ENCODE assay signal across 24 cellular contexts in the genomic region with DNA sequence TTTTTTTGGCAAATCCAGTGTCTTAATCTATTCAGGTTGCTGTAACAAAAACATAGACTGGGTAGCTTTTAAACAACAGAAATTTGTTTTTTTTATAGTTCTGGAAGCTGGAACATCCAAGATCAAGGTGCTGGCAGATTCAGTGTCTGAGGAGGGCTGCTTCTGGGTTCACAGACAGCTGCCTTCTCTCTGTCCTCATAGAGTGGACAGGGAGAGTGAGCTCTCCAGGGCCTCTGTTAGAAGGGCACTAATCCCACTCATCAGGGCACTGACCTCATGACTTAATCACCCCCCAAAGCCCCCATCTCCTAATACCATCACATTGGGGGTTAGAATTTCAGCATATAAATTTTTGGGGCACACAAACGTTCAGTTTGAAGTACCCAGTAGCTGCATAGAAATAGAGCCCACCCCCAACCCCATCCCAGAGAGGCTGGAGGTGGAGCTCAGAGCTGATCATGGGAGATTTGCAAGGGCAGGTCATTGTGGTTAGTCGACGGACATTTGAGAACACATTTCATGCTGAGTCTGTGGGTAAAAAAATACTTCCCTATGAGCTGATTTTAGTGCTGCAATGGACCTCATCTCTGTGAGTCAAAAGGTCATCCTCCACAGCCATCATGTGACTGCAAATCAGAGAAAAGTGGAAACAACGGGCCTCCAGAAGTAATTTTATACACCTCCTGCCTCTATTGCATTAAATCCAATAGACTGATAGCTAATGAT.
A peak's percentile ranks its signal among the peaks of the same experiment; 100 is the strongest.
DNase-seq lines count a peak whose midpoint lies in the region; ATAC-seq and TF ChIP-seq lines count a peak whose summit lies in the region.
"Had no signal": no experiment of that assay in that cellular context is flagged by ENCODE, and none has a peak within 500 bp of the region (broad histone marks: within the 10 kb centered on the region; RNA-seq: fewer than 3 reads in every experiment).

No MANE protein-coding gene starts in this region.

- H3K4me1 Mint-ChIP-seq in CD14-positive monocyte: peaks cover 65% of the 10 kb centered on the region

- intact Hi-C loops in CD14-positive monocyte (cut with micrococcal nuclease): no loop called here
- intact Hi-C loops in OCI-LY7 (cut with micrococcal nuclease; ENCODE audit: unreplicated experiment): no loop called here

- no peaks in the 10 kb centered on the region for H3K4me1 ChIP-seq in OCI-LY7 (ENCODE audit: insufficient read depth, low read length, poor library complexity, severe bottlenecking)
- H3K4me1 ChIP-seq: colonic mucosa, HAP-1, neural progenitor cell had no signal

- DNase-seq in CD14-positive monocyte (ENCODE audit: low spot score) (peak; percentile 88), MV-4-11 (lab: John Stamatoyannopoulos, UW) (peak; percentile 94), astrocyte of the spinal cord (ENCODE audit: low read depth, low spot score) (peak; percentile 74), myocyte (ENCODE audit: low read depth) (peak; percentile 13), amniotic stem cell (lab: John Stamatoyannopoulos, UW) (no peak), OCI-LY7 (ENCODE audit: low spot score) (no peak)
- DNase-seq: ACHN; activated CD4-positive, alpha-beta T cell treated with anti-CD3 and anti-CD28 coated beads, Interleukin-2, amount 50 U/mL, for 48 hours; activated naive CD4-positive, alpha-beta T cell treated with Interleukin-2 at 50 U/mL for 16 hours; activated T-cell treated with anti-CD3 and anti-CD28 coated beads for 4 hours; CD4-positive, alpha-beta T cell; colonic mucosa; IMR-90; mesendoderm; MM.1S; NCI-H2081; T-helper 1 cell had no signal

- in situ Hi-C loops in astrocyte of the spinal cord (cut with HindIII; ENCODE audit: low sequenced_read_pairs): no loop called here

- no peaks in the 10 kb centered on the region for H3K9me3 ChIP-seq in OCI-LY7 (ENCODE audit: low read length)
- H3K9me3 ChIP-seq: ascending aorta, colonic mucosa, HAP-1, suprapubic skin had no signal

- CTCF ChIA-PET in OCI-LY7 (lab: Charles Lee; ENCODE audit: unreplicated experiment): no interaction called here

- H3K9me2 ChIP-seq in OCI-LY7 (ENCODE audit: insufficient read depth, low read length): no peaks in the 10 kb centered on the region

- ATAC-seq in GM18867 (IDR thresholded peaks at IDR 0.05; ENCODE audit: unreplicated experiment) (no peak), HG03097 (IDR thresholded peaks at IDR 0.05; ENCODE audit: low FRiP score, unreplicated experiment) (no peak)

- H3K4me3 Mint-ChIP-seq in CD14-positive monocyte: peak overlapping the region in 1 of 2 donors; percentile 66
- H3K4me3 Mint-ChIP-seq: CD4-positive, alpha-beta T cell; neural progenitor cell had no signal

- H3K79me2 ChIP-seq in OCI-LY7 (ENCODE audit: insufficient read depth, low read depth, low read length): no peaks in the 10 kb centered on the region
- H3K79me2 ChIP-seq: hepatocyte had no signal

- H3K36me3 ChIP-seq in OCI-LY7 (ENCODE audit: insufficient read depth, low read length): no peaks in the 10 kb centered on the region
- H3K36me3 ChIP-seq: ascending aorta, colonic mucosa, HAP-1, neural progenitor cell, suprapubic skin had no signal

- H3K4me3 ChIP-seq in astrocyte of the spinal cord (ENCODE audit: low read depth, low read length): no peak overlapping the region
- H3K4me3 ChIP-seq in OCI-LY7 (ENCODE audit: low read depth, low read length, poor library complexity, severe bottlenecking): no peak overlapping the region
- H3K4me3 ChIP-seq: ascending aorta, colonic mucosa, HAP-1, hepatocyte, neural progenitor cell, suprapubic skin had no signal

- H2AFZ ChIP-seq in OCI-LY7 (ENCODE audit: low read length): no peak overlapping the region
- H2AFZ ChIP-seq: hepatocyte, neural progenitor cell had no signal

- POLR2A ChIA-PET in OCI-LY7 (lab: Charles Lee): interaction anchor here (0.7 kb wide), 1 partner anchor 313 kb away, joined by 3 read pairs; no protein-coding TSS in a partner anchor

- H3K27ac ChIP-seq in OCI-LY7 (ENCODE audit: low read depth, low read length, poor library complexity, severe bottlenecking): no peak overlapping the region
- H3K27ac ChIP-seq: colonic mucosa, hepatocyte, neural progenitor cell, suprapubic skin had no signal

- BruUV-seq in OCI-LY7 (replicated peaks; lab: Mats Ljungman, UMichigan): no TSS peak

- TF ChIP-seq CTCF in CD14-positive monocyte (IDR thresholded peaks at IDR 0.05) (no peak), astrocyte of the spinal cord (IDR thresholded peaks at IDR 0.05; ENCODE audit: low read depth, low read length) (no peak), OCI-LY7 (conservative IDR thresholded peaks at IDR 0.05; ENCODE audit: low read length) (no peak)

- H4K20me1 ChIP-seq in OCI-LY7 (ENCODE audit: insufficient read depth, low read length): no peaks in the 10 kb centered on the region

- peaks cover 5 to 20% of the 10 kb centered on the region in 2 donors for H3K36me3 Mint-ChIP-seq in CD14-positive monocyte
- H3K36me3 Mint-ChIP-seq: neural progenitor cell had no signal

- peaks cover 12 to 15% (median 14%) of the 10 kb centered on the region in 3 donors for H3K27me3 Mint-ChIP-seq in CD14-positive monocyte (ENCODE audit: low read depth in 3 of 3)
- H3K27me3 Mint-ChIP-seq: CD4-positive, alpha-beta T cell had no signal

- no peak overlapping the region for H3K4me2 ChIP-seq in OCI-LY7 (ENCODE audit: low read length)
- H3K4me2 ChIP-seq: hepatocyte, neural progenitor cell had no signal

- H3K27ac Mint-ChIP-seq in CD14-positive monocyte: peak overlapping the region; percentile 92 to 98 (median 96)
- H3K27ac Mint-ChIP-seq: CD4-positive, alpha-beta T cell had no signal

- H3K9me3 Mint-ChIP-seq in CD14-positive monocyte: peaks cover 0 to 10% (median 7%) of the 10 kb centered on the region in 7 donors
- H3K9me3 Mint-ChIP-seq: CD4-positive, alpha-beta T cell had no signal

Comparison
In these comparisons a context has a peak if more than half of its experiments do, and no peak if none do; other contexts are left out.
1. DNase-seq: peak in CD14-positive monocyte (single experiment), MV-4-11 (single experiment), astrocyte of the spinal cord (single experiment) and myocyte (single experiment); none in amniotic stem cell (single experiment) and OCI-LY7 (single experiment).